In genomic region chr17:37648555-37648954, GRCh38 we compare ENCODE assay signal across 13 cellular contexts. TPM values are rescaled to one million over a fixed set of nuclear protein-coding genes. Genes with fewer than 3 reads are reported as not detected.
A peak's percentile ranks its signal among the peaks of the same experiment; 100 is the strongest.
DNase-seq lines count a peak whose midpoint lies in the region; FAIRE-seq and TF ChIP-seq lines count a peak whose summit lies in the region.
"Had no signal": no experiment of that assay in that cellular context is flagged by ENCODE, and none has a peak within 500 bp of the region (broad histone marks: within the 10 kb centered on the region; RNA-seq: fewer than 3 reads in every experiment).

No MANE protein-coding gene starts in this region.

- no peaks in the 10 kb centered on the region for H3K9me1 ChIP-seq in endothelial cell of umbilical vein (replicated peaks; ENCODE audit: control insufficient read depth, extremely low read depth, insufficient read depth, low read length)

- BruUV-seq in endothelial cell of umbilical vein (replicated peaks; lab: Mats Ljungman, UMichigan), result no TSS peak

- DNase-seq in EH (ENCODE audit: low read depth) (peak; percentile 83), RCC 7860 (ENCODE audit: low spot score) (peak; percentile 55), endothelial cell of umbilical vein (ENCODE audit: low read depth, low spot score) (peak; percentile 95), DMS114 treated with DMSO at 0.1 percent for 48 hours (lab: John Stamatoyannopoulos, UW; ENCODE audit: unreplicated experiment) (no peak), posterior vena cava (ENCODE audit: low spot score) (no peak), NCI-H1694 treated with DMSO at 0.1 percent for 48 hours (lab: John Stamatoyannopoulos, UW) (no peak)
- no peak for DNase-seq in activated CD4-positive, alpha-beta T cell treated with anti-CD3 and anti-CD28 coated beads for 48 hours
- DNase-seq: activated naive CD4-positive, alpha-beta T cell treated with anti-CD3 and anti-CD28 coated beads, Interleukin-2, amount 10 ng/mL, durations not matched to agents 7 days and 5 days; Caco-2; hippocampal formation; T-helper 2 cell had no signal

- no peaks in the 10 kb centered on the region for H3K27me3 ChIP-seq in endothelial cell of umbilical vein (ENCODE audit: control insufficient read depth in 2 of 2, insufficient read depth in 2 of 2, low read length in 2 of 2)

- TF ChIP-seq POLR2A in endothelial cell of umbilical vein (IDR thresholded peaks at IDR 0.05; ENCODE audit: low read depth, low read length), result peak; percentile 72

- CTCF ChIA-PET in endothelial cell of umbilical vein (lab: Charles Lee), result interaction anchor here (0.9 to 5.1 kb wide), 10 partner anchors 9 to 196 kb away, joined by 3 to 128 read pairs (median 6); partner anchors contain the start of gene SYNRG

- H3K36me3 ChIP-seq in endothelial cell of umbilical vein (ENCODE audit: control insufficient read depth in 2 of 2, extremely low read depth in 1 of 2, insufficient read depth in 2 of 2, low read length in 2 of 2) (no peaks in the 10 kb centered on the region), mesodermal cell (ENCODE audit: control insufficient read depth, insufficient read depth, low read length) (no peaks in the 10 kb centered on the region)
- H3K36me3 ChIP-seq: suprapubic skin had no signal

- H2AFZ ChIP-seq in endothelial cell of umbilical vein (ENCODE audit: low read depth, low read length), result peak overlapping the region; percentile 46

- no peaks in the 10 kb centered on the region for H3K79me2 ChIP-seq in endothelial cell of umbilical vein (ENCODE audit: control insufficient read depth, insufficient read depth, low read length)

- 55 to 65% methylated on average over 1 to 2 of the region's 2 CpGs for WGBS in mesodermal cell (ENCODE audit: insufficient coverage in 2 of 2), 2 experiments

- H3K27ac ChIP-seq in endothelial cell of umbilical vein (ENCODE audit: insufficient read depth, low read depth, low read length) (peak overlapping the region; percentile 80), mesodermal cell (ENCODE audit: low read depth, low read length, severe bottlenecking) (peak overlapping the region; percentile 73)
- H3K27ac ChIP-seq: suprapubic skin had no signal

- no peak for TF ChIP-seq CTCF in endothelial cell of umbilical vein (IDR thresholded peaks at IDR 0.05; ENCODE audit: extremely low read depth in 1 of 2, insufficient read depth in 1 of 2, low read depth in 1 of 2, low read length in 2 of 2)

- H3K4me3 ChIP-seq in endothelial cell of umbilical vein (replicated peaks in 1 of 3; ENCODE audit: insufficient read depth in 1 of 3, low read depth in 1 of 3, low read length in 3 of 3) (peak overlapping the region in 1 of 3 experiments; percentile 18), mesodermal cell (ENCODE audit: extremely low read depth, insufficient read depth, low read length, poor library complexity, severe bottlenecking) (no peak overlapping the region)
- H3K4me3 ChIP-seq: suprapubic skin had no signal

- H4K20me1 ChIP-seq in endothelial cell of umbilical vein (replicated peaks; ENCODE audit: control insufficient read depth, extremely low read depth, insufficient read depth, low read length), result no peaks in the 10 kb centered on the region

- FAIRE-seq in RCC 7860 (lab: Jason Lieb, UNC), result no peak
- FAIRE-seq in endothelial cell of umbilical vein (lab: Jason Lieb, UNC), result no peak

- POLR2A ChIA-PET in endothelial cell of umbilical vein (lab: Charles Lee), result interaction anchor here (0.7 kb wide), 1 partner anchor 122 kb away, joined by 3 read pairs; no protein-coding TSS in a partner anchor

- H3K9me3 ChIP-seq in endothelial cell of umbilical vein (replicated peaks; ENCODE audit: control insufficient read depth, insufficient read depth, low read length) (no peaks in the 10 kb centered on the region), mesodermal cell (ENCODE audit: control insufficient read depth, low read length) (no peaks in the 10 kb centered on the region)
- H3K9me3 ChIP-seq: Caco-2, suprapubic skin had no signal

- peak overlapping the region; percentile 69 for H3K4me2 ChIP-seq in endothelial cell of umbilical vein (ENCODE audit: insufficient read depth, low read length)

- dilution Hi-C loops in endothelial cell of umbilical vein (cut with MboI; ENCODE audit: extremely low pct_ligation_motif_present, low sequenced_read_pairs), result no loop called here

- H3K9ac ChIP-seq in endothelial cell of umbilical vein (replicated peaks; ENCODE audit: extremely low read depth, insufficient read depth, low read length), result peak overlapping the region; percentile 49

- H3K4me1 ChIP-seq in endothelial cell of umbilical vein (ENCODE audit: control insufficient read depth, extremely low read depth, insufficient read depth, low read length) (peaks cover 35% of the 10 kb centered on the region), mesodermal cell (ENCODE audit: control insufficient read depth, insufficient read depth, low read length, poor library complexity, severe bottlenecking) (peaks cover 15% of the 10 kb centered on the region)

- intact Hi-C loops in endothelial cell of umbilical vein (cut with micrococcal nuclease), result loop anchor here (2.0 kb wide), 2 partner anchors 40 to 62 kb away; partner anchors contain the start of gene SYNRG
- intact Hi-C loops in posterior vena cava (cut with DNase I), result no loop called here

TF ChIP-seq in endothelial cell of umbilical vein, 7 proteins besides CTCF, POLR2A, EP300 and RAD21:
- TF ChIP-seq FOS (IDR thresholded peaks at IDR 0.05; ENCODE audit: borderline replicate concordance, insufficient read depth, low read length) (peak; percentile 95), POLR2AphosphoS5 (IDR thresholded peaks at IDR 0.05; ENCODE audit: insufficient read depth, low read depth, low read length) (peak; percentile 64), MYC (IDR thresholded peaks at IDR 0.05; ENCODE audit: low read depth, low read length) (no peak), JUN (IDR thresholded peaks at IDR 0.05; ENCODE audit: borderline replicate concordance, insufficient read depth, insufficient read length, low read depth) (peak; percentile 95), GATA2 (IDR thresholded peaks at IDR 0.05; ENCODE audit: insufficient read depth, insufficient read length, low read depth, low read length) (no peak), EZH2 (IDR thresholded peaks at IDR 0.05; ENCODE audit: borderline replicate concordance, low read depth, low read length, severe bottlenecking) (no peak), MAX (IDR thresholded peaks at IDR 0.05; ENCODE audit: insufficient read depth, insufficient read length) (no peak)

RNA-seq across cellular contexts. Expression of gene DDX52, which starts 5.3 kb away (rescaled TPM):
- 48.4 and 58.4 TPM in 2 replicates for total RNA-seq in endothelial cell of umbilical vein
- 10.8 and 12.5 TPM in 2 replicates for polyA plus RNA-seq in endothelial cell of umbilical vein
- 15.3 and 16.2 TPM in 2 replicates for polyA plus RNA-seq in endothelial cell of umbilical vein (2011; cell fraction: cytosol; rRNA removed)
- 52.7 and 59.5 TPM in 2 replicates for polyA plus RNA-seq in endothelial cell of umbilical vein (2011; cell fraction: nucleus; rRNA removed)
- 27.9 and 35.6 TPM in 2 replicates for polyA plus RNA-seq in endothelial cell of umbilical vein (2012)
- 27.6 and 31.2 TPM in 2 replicates for polyA minus RNA-seq in endothelial cell of umbilical vein
- polyA minus RNA-seq in endothelial cell of umbilical vein (2011; cell fraction: cytosol; rRNA and poly(A)+ RNA removed), result 8.8 TPM
- polyA minus RNA-seq in endothelial cell of umbilical vein (2011; cell fraction: nucleus; rRNA and poly(A)+ RNA removed), result 54.5 and 81.2 TPM in 2 replicates
- polyA plus RNA-seq in mesodermal cell (2013, experiment 1 of 2), result 27.0 TPM
- 33.7 TPM for polyA plus RNA-seq in mesodermal cell (2013, experiment 2 of 2)
- total RNA-seq in posterior vena cava, result 10 to 100 TPM; 16.8 to 20.7 TPM

RNA-seq across cellular contexts. Expression of gene SYNRG, which starts 39.3 kb away (rescaled TPM):
- total RNA-seq in endothelial cell of umbilical vein, result 42.2 and 43.3 TPM in 2 replicates
- 12.6 and 15.3 TPM in 2 replicates for polyA plus RNA-seq in endothelial cell of umbilical vein
- polyA plus RNA-seq in endothelial cell of umbilical vein (2011; cell fraction: cytosol; rRNA removed), result 12.9 and 14.8 TPM in 2 replicates
- 37.6 and 42.0 TPM in 2 replicates for polyA plus RNA-seq in endothelial cell of umbilical vein (2011; cell fraction: nucleus; rRNA removed)
- polyA plus RNA-seq in endothelial cell of umbilical vein (2012), result 25.4 and 30.1 TPM in 2 replicates
- polyA minus RNA-seq in endothelial cell of umbilical vein, result 56.7 and 57.5 TPM in 2 replicates
- 10.3 TPM for polyA minus RNA-seq in endothelial cell of umbilical vein (2011; cell fraction: cytosol; rRNA and poly(A)+ RNA removed)
- 39.0 and 61.9 TPM in 2 replicates for polyA minus RNA-seq in endothelial cell of umbilical vein (2011; cell fraction: nucleus; rRNA and poly(A)+ RNA removed)
- 28.3 TPM for polyA plus RNA-seq in mesodermal cell (2013, experiment 1 of 2)
- 26.6 TPM for polyA plus RNA-seq in mesodermal cell (2013, experiment 2 of 2)
- 10 to 100 TPM; 20.7 to 24.3 TPM for total RNA-seq in posterior vena cava

Comparison
In these comparisons a context has a peak if more than half of its experiments do, and no peak if none do; other contexts are left out.
1. DNase-seq: peak in EH (single experiment), RCC 7860 (single experiment) and endothelial cell of umbilical vein (single experiment); none in DMS114 treated with DMSO at 0.1 percent for 48 hours (single experiment), posterior vena cava (single experiment), NCI-H1694 treated with DMSO at 0.1 percent for 48 hours (single experiment) and activated CD4-positive, alpha-beta T cell treated with anti-CD3 and anti-CD28 coated beads for 48 hours (single experiment).